ENCODE assay signal across 15 cellular contexts in the genomic region with DNA sequence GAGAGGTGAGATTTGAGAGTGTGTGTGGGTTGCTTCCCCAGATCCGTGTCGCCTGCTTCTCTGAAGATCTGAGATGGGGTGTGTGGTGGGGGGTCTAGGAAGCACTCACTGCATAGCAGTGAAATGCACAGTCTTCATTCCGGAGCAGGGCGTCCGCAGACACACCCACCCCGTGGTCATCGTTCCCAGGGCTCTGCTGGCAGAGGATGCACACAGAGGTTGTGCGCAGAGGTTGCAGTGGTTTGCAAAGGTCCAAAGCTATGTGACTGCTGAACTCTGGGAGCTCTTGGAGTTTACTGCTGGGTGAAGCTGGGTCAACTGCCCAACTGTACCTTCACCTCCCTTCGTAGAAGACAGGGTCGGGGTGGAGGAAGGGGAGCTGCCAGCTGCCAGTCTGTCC.
A peak's percentile ranks its signal among the peaks of the same experiment; 100 is the strongest.
DNase-seq lines count a peak whose midpoint lies in the region; ATAC-seq, FAIRE-seq and TF ChIP-seq lines count a peak whose summit lies in the region.
"Had no signal": no experiment of that assay in that cellular context is flagged by ENCODE, and none has a peak within 500 bp of the region (broad histone marks: within the 10 kb centered on the region; RNA-seq: fewer than 3 reads in every experiment).

No MANE protein-coding gene starts in this region.

- TF ChIP-seq CTCF in KMS-11 (conservative IDR thresholded peaks at IDR 0.05; ENCODE audit: low read depth, low read length) (no peak), HepG2 (CRISPR knock-in tag; IDR thresholded peaks at IDR 0.05) (no peak), upper lobe of right lung (IDR thresholded peaks at IDR 0.05) (no peak), mammary epithelial cell (conservative IDR thresholded peaks at IDR 0.05 in 1 of 2, IDR thresholded peaks at IDR 0.05 in 1 of 2; ENCODE audit: extremely low read depth in 1 of 2, insufficient read depth in 1 of 2, low read depth in 1 of 2, low read length in 2 of 2) (no peak), psoas muscle (IDR thresholded peaks at IDR 0.05) (no peak)

- FAIRE-seq in HepG2 (lab: Jason Lieb, UNC) = no peak
- FAIRE-seq: A204.1, H1, HTR-8/SVneo had no signal

- peaks cover 14% of the 10 kb centered on the region for H3K9me3 ChIP-seq in BLaER1
- H3K9me3 ChIP-seq in HepG2 (ENCODE audit: low read length) = no peaks in the 10 kb centered on the region
- no peaks in the 10 kb centered on the region for H3K9me3 ChIP-seq in upper lobe of right lung
- H3K9me3 ChIP-seq in mammary epithelial cell (replicated peaks; ENCODE audit: insufficient read depth, low read length) = no peaks in the 10 kb centered on the region
- no peaks in the 10 kb centered on the region for H3K9me3 ChIP-seq in psoas muscle
- H3K9me3 ChIP-seq: BE2C, Caco-2 had no signal

- dilution Hi-C loops in mammary epithelial cell (cut with HindIII; ENCODE audit: low sequenced_read_pairs) = no loop called here

- TF ChIP-seq EP300 in HepG2 (IDR thresholded peaks at IDR 0.05; ENCODE audit: low read depth in 2 of 2, low read length in 2 of 2) = no peak
- no peak for TF ChIP-seq EP300 in HepG2 (CRISPR knock-in tag; IDR thresholded peaks at IDR 0.05; ENCODE audit: borderline replicate concordance)

- peaks cover 81% of the 10 kb centered on the region for H3K4me1 ChIP-seq in BLaER1
- H3K4me1 ChIP-seq in KMS-11 (ENCODE audit: low read depth, poor library complexity, severe bottlenecking) = peaks cover 64% of the 10 kb centered on the region
- peaks cover 28% of the 10 kb centered on the region for H3K4me1 ChIP-seq in HepG2 (ENCODE audit: insufficient read depth, low read length)
- H3K4me1 ChIP-seq in upper lobe of right lung = no peaks in the 10 kb centered on the region
- no peaks in the 10 kb centered on the region for H3K4me1 ChIP-seq in mammary epithelial cell (ENCODE audit: insufficient read depth, low read length)
- H3K4me1 ChIP-seq in psoas muscle = no peaks in the 10 kb centered on the region
- H3K4me1 ChIP-seq: BE2C, Caco-2 had no signal

- no peak for TF ChIP-seq RAD21 in HepG2 (CRISPR knock-in tag; IDR thresholded peaks at IDR 0.05)

- 43% methylated on average over 4 of the region's 10 CpGs for WGBS in HepG2 (ENCODE audit: low lambda C conversion rate)
- WGBS in mammary epithelial cell (ENCODE audit: low coverage, missing lambda C conversion rate) = 77% methylated on average over 9 of the region's 10 CpGs
- WGBS in psoas muscle, 3 donors = 84 to 88% (median 85%) methylated on average over 10 of the region's 10 CpGs

- H3K9ac ChIP-seq in BLaER1 (peak overlapping the region; percentile 57; the same call in 1 of the 2 replicates), KMS-11 (peak overlapping the region; percentile 31; the same call in 1 of the 2 replicates), HepG2 (ENCODE audit: insufficient read depth, low read depth, low read length) (no peak overlapping the region), mammary epithelial cell (ENCODE audit: insufficient read depth, low read length) (no peak overlapping the region)

- BruUV-seq in HepG2 (replicated peaks; lab: Mats Ljungman, UMichigan) = no TSS peak
- BruUV-seq in mammary epithelial cell (replicated peaks; lab: Mats Ljungman, UMichigan) = no TSS peak

- H3K4me3 ChIP-seq in BLaER1 = no peak overlapping the region
- no peak overlapping the region for H3K4me3 ChIP-seq in KMS-11 (IDR thresholded peaks at IDR 0.05; ENCODE audit: insufficient read depth, low read depth, low read length)
- no peak overlapping the region for H3K4me3 ChIP-seq in HepG2 (replicated peaks in 1 of 3; ENCODE audit: insufficient read depth in 1 of 3, low read depth in 2 of 3, low read length in 3 of 3)
- no peak overlapping the region for H3K4me3 ChIP-seq in upper lobe of right lung
- no peak overlapping the region for H3K4me3 ChIP-seq in mammary epithelial cell (replicated peaks in 1 of 3; ENCODE audit: insufficient read depth in 1 of 3, low read depth in 2 of 3, low read length in 3 of 3)
- no peak overlapping the region for H3K4me3 ChIP-seq in psoas muscle

- ATAC-seq in HepG2 (peak; percentile 41), upper lobe of right lung (no peak), psoas muscle (no peak)

- H2AFZ ChIP-seq in KMS-11 (ENCODE audit: low read depth) = no peak overlapping the region
- H2AFZ ChIP-seq in HepG2 (ENCODE audit: low read length) = no peak overlapping the region
- H2AFZ ChIP-seq in mammary epithelial cell (ENCODE audit: low read depth, low read length) = no peak overlapping the region

- H3K79me2 ChIP-seq in KMS-11 (ENCODE audit: insufficient read depth, low read depth) (no peaks in the 10 kb centered on the region), HepG2 (ENCODE audit: insufficient read depth, low read length) (no peaks in the 10 kb centered on the region), mammary epithelial cell (ENCODE audit: insufficient read depth, low read length) (no peaks in the 10 kb centered on the region)

- H3K27me3 ChIP-seq in BLaER1 = no peaks in the 10 kb centered on the region
- no peaks in the 10 kb centered on the region for H3K27me3 ChIP-seq in KMS-11 (ENCODE audit: insufficient read depth, low read depth)
- H3K27me3 ChIP-seq in HepG2 (ENCODE audit: control insufficient read depth in 1 of 2, insufficient read depth in 2 of 2, low read length in 2 of 2) = no peaks in the 10 kb centered on the region
- no peaks in the 10 kb centered on the region for H3K27me3 ChIP-seq in upper lobe of right lung
- no peaks in the 10 kb centered on the region for H3K27me3 ChIP-seq in mammary epithelial cell (ENCODE audit: insufficient read depth, low read length)
- no peaks in the 10 kb centered on the region for H3K27me3 ChIP-seq in psoas muscle (ENCODE audit: insufficient read depth in 3 of 3, low read length in 2 of 3)
- H3K27me3 ChIP-seq: BE2C had no signal

- no peak for DNase-seq in HepG2 (ENCODE audit: low spot score)
- peak; percentile 39 for DNase-seq in upper lobe of right lung
- no peak for DNase-seq in mammary epithelial cell
- DNase-seq in psoas muscle = no peak
- DNase-seq in DMS53 treated with DMSO at 0.1 percent for 48 hours (lab: John Stamatoyannopoulos, UW; ENCODE audit: unreplicated experiment) = no peak
- DNase-seq: BE2C; Caco-2; CD8-positive, alpha-beta memory T cell; DMS53; HCEC 1CT had no signal

- POLR2A ChIA-PET in HepG2 (lab: Yijun Ruan, JAX) = interaction anchor here (1.9 kb wide), 1 partner anchor 14 kb away, joined by 7 read pairs; no protein-coding TSS in a partner anchor

- H4K20me1 ChIP-seq in BLaER1 (no peaks in the 10 kb centered on the region; the same call in 1 of the 2 replicates), KMS-11 (ENCODE audit: insufficient read depth) (no peaks in the 10 kb centered on the region), HepG2 (ENCODE audit: insufficient read depth, low read length) (no peaks in the 10 kb centered on the region), mammary epithelial cell (ENCODE audit: insufficient read depth, low read length) (no peaks in the 10 kb centered on the region)

- in situ Hi-C loops in HepG2 (cut with HindIII; ENCODE audit: extremely low pct_ligation_motif_present, low pct_unique_long_range_greater_than_20kb) (no loop called here), mammary epithelial cell (cut with MboI; ENCODE audit: low sequenced_read_pairs in 2 of 2) (no loop called here)

- H3K27ac ChIP-seq in BLaER1 (peak overlapping the region; percentile 66), KMS-11 (peak overlapping the region; percentile 82), HepG2 (ENCODE audit: extremely low read length, insufficient read depth, low read length) (no peak overlapping the region), upper lobe of right lung (no peak overlapping the region), mammary epithelial cell (ENCODE audit: insufficient read depth, low read depth, low read length) (no peak overlapping the region), psoas muscle (no peak overlapping the region)

- H3K36me3 ChIP-seq in BLaER1 (peaks cover 19% of the 10 kb centered on the region), KMS-11 (ENCODE audit: insufficient read depth) (no peaks in the 10 kb centered on the region), HepG2 (replicated peaks in 1 of 2; ENCODE audit: control insufficient read depth in 1 of 2, insufficient read depth in 2 of 2, low read length in 2 of 2) (no peaks in the 10 kb centered on the region), upper lobe of right lung (no peaks in the 10 kb centered on the region), mammary epithelial cell (ENCODE audit: insufficient read depth, low read length) (no peaks in the 10 kb centered on the region), psoas muscle (ENCODE audit: insufficient read depth in 1 of 2, low read depth in 1 of 2) (no peaks in the 10 kb centered on the region)
- H3K36me3 ChIP-seq: BE2C had no signal

- no peak for TF ChIP-seq POLR2A in HepG2 (IDR thresholded peaks at IDR 0.05; ENCODE audit: insufficient read depth in 1 of 2, low read depth in 2 of 2, low read length in 2 of 2)

- CTCF ChIA-PET in HepG2 (lab: Yijun Ruan, JAX; ENCODE audit: low intra/inter-chr PET ratio, low total read pairs) (no interaction called here), mammary epithelial cell (lab: Charles Lee; ENCODE audit: low non-redundant PET) (interaction anchor here (0.6 kb wide), 1 partner anchor 16 kb away, joined by 8 read pairs; no protein-coding TSS in a partner anchor)

- peak overlapping the region; percentile 76 for H3K4me2 ChIP-seq in BLaER1
- peak overlapping the region; percentile 98 for H3K4me2 ChIP-seq in KMS-11
- H3K4me2 ChIP-seq in HepG2 (ENCODE audit: low read depth, low read length) = no peak overlapping the region; the same call in 1 of the 2 replicates
- no peak overlapping the region for H3K4me2 ChIP-seq in mammary epithelial cell (ENCODE audit: insufficient read depth, low read depth, low read length)

- intact Hi-C loops in HepG2 (cut with micrococcal nuclease; ENCODE audit: unreplicated experiment) = no loop called here
- intact Hi-C loops in upper lobe of right lung (cut with DNase I) = no loop called here
- intact Hi-C loops in mammary epithelial cell (cut with micrococcal nuclease) = no loop called here
- intact Hi-C loops in psoas muscle (cut with DNase I) = no loop called here

Comparison
In these comparisons a context has a peak if more than half of its experiments do, and no peak if none do; other contexts are left out.
1. H3K27ac ChIP-seq: peak in BLaER1 (single experiment) and KMS-11 (single experiment); none in HepG2 (single experiment), upper lobe of right lung (single experiment), mammary epithelial cell (single experiment) and psoas muscle (single experiment).
2. H3K4me2 ChIP-seq: peak in BLaER1 (single experiment) and KMS-11 (single experiment); none in HepG2 (single experiment) and mammary epithelial cell (single experiment).
3. H3K9ac ChIP-seq: peak in BLaER1 (single experiment) and KMS-11 (single experiment); none in HepG2 (single experiment) and mammary epithelial cell (single experiment).